In genomic region chr6:37022135-37022863, GRCh38 we compare ENCODE assay signal across 12 cellular contexts. TPM values are rescaled to one million over a fixed set of nuclear protein-coding genes. Genes with fewer than 3 reads are reported as not detected.
DNase-seq lines count a peak whose midpoint lies in the region; ATAC-seq, FAIRE-seq and TF ChIP-seq lines count a peak whose summit lies in the region.
"Had no signal": no experiment of that assay in that cellular context is flagged by ENCODE, and none has a peak within 500 bp of the region (broad histone marks: within the 10 kb centered on the region; RNA-seq: fewer than 3 reads in every experiment).

No MANE protein-coding gene starts in this region.

- no TSS peak for BruUV-seq in HepG2 (replicated peaks; lab: Mats Ljungman, UMichigan)

- 83% methylated on average over 17 of the region's 17 CpGs for WGBS in HepG2 (ENCODE audit: low lambda C conversion rate)

- peaks cover 32% of the 10 kb centered on the region for H3K4me1 ChIP-seq in CD4-positive, CD25-positive, alpha-beta regulatory T cell (ENCODE audit: control insufficient read depth, insufficient read depth, low read length, poor library complexity, severe bottlenecking)
- peaks cover 66% of the 10 kb centered on the region for H3K4me1 ChIP-seq in DND-41 (ENCODE audit: insufficient read depth, low read length)
- H3K4me1 ChIP-seq in HepG2 (ENCODE audit: insufficient read depth, low read length): peaks cover 66% of the 10 kb centered on the region

- no peak overlapping the region for H3K4me3 ChIP-seq in CD4-positive, CD25-positive, alpha-beta regulatory T cell (ENCODE audit: low read depth, low read length)
- H3K4me3 ChIP-seq in DND-41 (ENCODE audit: low read depth in 1 of 2, low read length in 2 of 2): no peak overlapping the region
- H3K4me3 ChIP-seq in HepG2 (replicated peaks in 1 of 3; ENCODE audit: insufficient read depth in 1 of 3, low read depth in 2 of 3, low read length in 3 of 3): no peak overlapping the region
- no peak overlapping the region for H3K4me3 ChIP-seq in dorsolateral prefrontal cortex

- H3K36me3 Mint-ChIP-seq in CD4-positive, CD25-positive, alpha-beta regulatory T cell: no peaks in the 10 kb centered on the region
- no peaks in the 10 kb centered on the region for H3K36me3 Mint-ChIP-seq in activated CD8-positive, alpha-beta T cell treated with anti-CD3 and anti-CD28 coated beads for 36 hours (ENCODE audit: low read depth)
- H3K36me3 Mint-ChIP-seq: brain; CD8-positive, alpha-beta T cell had no signal

- FAIRE-seq in HepG2 (lab: Jason Lieb, UNC): no peak

- CTCF ChIA-PET in activated CD8-positive, alpha-beta T cell treated with anti-CD3 and anti-CD28 coated beads for 36 hours (lab: Charles Lee): interaction anchor here (0.7 to 19.5 kb wide), 33 partner anchors 7 to 411 kb away, joined by 3 to 784 read pairs (median 5); partner anchors contain the start of genes C6orf89, CMTR1, MTCH1 and PI16
- CTCF ChIA-PET in HepG2 (lab: Yijun Ruan, JAX; ENCODE audit: low intra/inter-chr PET ratio, low total read pairs): interaction anchor here (1.5 to 7.8 kb wide), 2 partner anchors 150 to 187 kb away, joined by 4 to 268 read pairs; no protein-coding TSS in a partner anchor

- no peak for TF ChIP-seq CTCF in DND-41 (IDR thresholded peaks at IDR 0.05; ENCODE audit: borderline replicate concordance, extremely low read depth, low read length, poor library complexity, severe bottlenecking)
- no peak for TF ChIP-seq CTCF in activated CD8-positive, alpha-beta T cell treated with anti-CD3 and anti-CD28 coated beads for 36 hours (IDR thresholded peaks at IDR 0.05)
- no peak for TF ChIP-seq CTCF in HepG2 (CRISPR knock-in tag; IDR thresholded peaks at IDR 0.05)
- no peak for TF ChIP-seq CTCF in dorsolateral prefrontal cortex (IDR thresholded peaks at IDR 0.05 in 54 of 56, conservative IDR thresholded peaks at IDR 0.05 in 2 of 56; ENCODE audit: low read depth in 1 of 56, partially characterized antibody in 56 of 56)
- no peak for TF ChIP-seq CTCF in GM13976 (IDR thresholded peaks at IDR 0.05; ENCODE audit: borderline replicate concordance, control extremely low read depth, extremely low read depth, insufficient read depth, missing control alignments)

- H3K36me3 ChIP-seq in CD4-positive, CD25-positive, alpha-beta regulatory T cell (ENCODE audit: control insufficient read depth, insufficient read depth, low read length): no peaks in the 10 kb centered on the region
- H3K36me3 ChIP-seq in DND-41 (ENCODE audit: insufficient read depth, low read length) (no peaks in the 10 kb centered on the region), HepG2 (replicated peaks in 1 of 2; ENCODE audit: control insufficient read depth in 1 of 2, insufficient read depth in 2 of 2, low read length in 2 of 2) (no peaks in the 10 kb centered on the region)

- H3K79me2 ChIP-seq in DND-41 (ENCODE audit: insufficient read depth, low read length) (no peaks in the 10 kb centered on the region), HepG2 (ENCODE audit: insufficient read depth, low read length) (no peaks in the 10 kb centered on the region)

- H3K27ac Mint-ChIP-seq in CD4-positive, CD25-positive, alpha-beta regulatory T cell: peak overlapping the region; percentile 84 to 95 (median 90)
- H3K27ac Mint-ChIP-seq in activated CD8-positive, alpha-beta T cell treated with anti-CD3 and anti-CD28 coated beads for 36 hours: peak overlapping the region; percentile 19
- H3K27ac Mint-ChIP-seq: HFFc6 had no signal

- peaks cover 5 to 72% (median 51%) of the 10 kb centered on the region in 4 donors for H3K4me1 Mint-ChIP-seq in CD4-positive, CD25-positive, alpha-beta regulatory T cell
- H3K4me1 Mint-ChIP-seq in activated CD8-positive, alpha-beta T cell treated with anti-CD3 and anti-CD28 coated beads for 36 hours (ENCODE audit: low read depth): peaks cover 64% of the 10 kb centered on the region

- no peaks in the 10 kb centered on the region for H3K27me3 ChIP-seq in CD4-positive, CD25-positive, alpha-beta regulatory T cell (ENCODE audit: control insufficient read depth, insufficient read depth, low read length)
- H3K27me3 ChIP-seq in DND-41 (ENCODE audit: insufficient read depth, low read length, poor library complexity): no peaks in the 10 kb centered on the region
- peaks cover 1 to 28% of the 10 kb centered on the region in 2 experiments; a peak in 4 of 5 replicates for H3K27me3 ChIP-seq in HepG2 (ENCODE audit: control insufficient read depth in 1 of 2, insufficient read depth in 2 of 2, low read length in 2 of 2)
- H3K27me3 ChIP-seq in dorsolateral prefrontal cortex: no peaks in the 10 kb centered on the region

- H4K20me1 ChIP-seq in DND-41 (ENCODE audit: insufficient read depth, low read length) (no peaks in the 10 kb centered on the region), HepG2 (ENCODE audit: insufficient read depth, low read length) (no peaks in the 10 kb centered on the region)

- in situ Hi-C loops in HepG2 (cut with HindIII; ENCODE audit: extremely low pct_ligation_motif_present, low pct_unique_long_range_greater_than_20kb) (loop anchor here (5.0 to 10.0 kb wide), 2 partner anchors 153 to 185 kb away; partner anchors contain the start of gene PIM1), GM13976 (cut with MboI; ENCODE audit: low sequenced_read_pairs, unreplicated experiment) (loop anchor here (10.0 kb wide), 1 partner anchor 193 kb away; no protein-coding TSS in a partner anchor)

- peak overlapping the region; percentile 7 for H3K27ac ChIP-seq in CD4-positive, CD25-positive, alpha-beta regulatory T cell (ENCODE audit: insufficient read depth, low read length, poor library complexity, severe bottlenecking)
- H3K27ac ChIP-seq in DND-41 (ENCODE audit: low read length) (peak overlapping the region; percentile 73), HepG2 (ENCODE audit: extremely low read length, insufficient read depth, low read length) (no peak overlapping the region), dorsolateral prefrontal cortex (no peak overlapping the region)

- TF ChIP-seq EP300 in HepG2 (IDR thresholded peaks at IDR 0.05; ENCODE audit: low read depth in 2 of 2, low read length in 2 of 2): no peak
- TF ChIP-seq EP300 in HepG2 (CRISPR knock-in tag; IDR thresholded peaks at IDR 0.05; ENCODE audit: borderline replicate concordance): no peak

- no peak for TF ChIP-seq POLR2A in HepG2 (IDR thresholded peaks at IDR 0.05; ENCODE audit: insufficient read depth in 1 of 2, low read depth in 2 of 2, low read length in 2 of 2)

- no peaks in the 10 kb centered on the region for H3K9me3 Mint-ChIP-seq in CD4-positive, CD25-positive, alpha-beta regulatory T cell
- no peaks in the 10 kb centered on the region for H3K9me3 Mint-ChIP-seq in activated CD8-positive, alpha-beta T cell treated with anti-CD3 and anti-CD28 coated beads for 36 hours
- H3K9me3 Mint-ChIP-seq: CD8-positive, alpha-beta T cell; HFFc6 had no signal

- 0 out of 2 replicates have a peak overlapping the region, but pooled peaks have one; percentile 3 for H2AFZ ChIP-seq in DND-41 (ENCODE audit: low read depth, low read length)
- H2AFZ ChIP-seq in HepG2 (ENCODE audit: low read length): no peak overlapping the region

- H3K4me2 ChIP-seq in DND-41 (ENCODE audit: insufficient read depth, low read length) (peak overlapping the region; percentile 1; the same call in 1 of the 2 replicates), HepG2 (ENCODE audit: low read depth, low read length) (no peak overlapping the region)

- H3K9ac ChIP-seq in DND-41 (ENCODE audit: low read depth, low read length) (peak overlapping the region; percentile 28), HepG2 (ENCODE audit: insufficient read depth, low read depth, low read length) (no peak overlapping the region)

- no peaks in the 10 kb centered on the region for H3K9me3 ChIP-seq in CD4-positive, CD25-positive, alpha-beta regulatory T cell (ENCODE audit: control insufficient read depth in 2 of 2, low read length in 2 of 2)
- H3K9me3 ChIP-seq in DND-41 (ENCODE audit: insufficient read depth, low read length, severe bottlenecking): no peaks in the 10 kb centered on the region
- no peaks in the 10 kb centered on the region for H3K9me3 ChIP-seq in HepG2 (ENCODE audit: low read length)

- intact Hi-C loops in activated CD8-positive, alpha-beta T cell treated with anti-CD3 and anti-CD28 coated beads for 36 hours (cut with micrococcal nuclease): no loop called here
- intact Hi-C loops in HepG2 (cut with micrococcal nuclease; ENCODE audit: unreplicated experiment) (no loop called here), dorsolateral prefrontal cortex (cut with DNase I) (no loop called here)

- POLR2A ChIA-PET in activated CD8-positive, alpha-beta T cell treated with anti-CD3 and anti-CD28 coated beads for 36 hours (lab: Charles Lee): interaction anchor here (0.9 to 9.0 kb wide), 8 partner anchors 8 to 162 kb away, joined by 3 to 124 read pairs (median 4); partner anchors contain the start of genes MTCH1 and PIM1
- POLR2A ChIA-PET in HepG2 (lab: Yijun Ruan, JAX): interaction anchor here (1.1 kb wide), 1 partner anchor 183 kb away, joined by 3 read pairs; no protein-coding TSS in a partner anchor

- DNase-seq in CD4-positive, CD25-positive, alpha-beta regulatory T cell: no peak
- DNase-seq in DND-41 (no peak), HepG2 (ENCODE audit: low spot score) (no peak), dorsolateral prefrontal cortex (no peak), GM13976 (ENCODE audit: low spot score) (no peak), NCI-H774 (lab: John Stamatoyannopoulos, UW) (no peak)
- no peak for DNase-seq in activated CD8-positive, alpha-beta T cell treated with anti-CD3 and anti-CD28 coated beads for 36 hours
- DNase-seq: left colon, NCI-H146 had no signal

- no peak for ATAC-seq in CD4-positive, CD25-positive, alpha-beta regulatory T cell (ENCODE audit: low read depth in 2 of 2)
- ATAC-seq in DND-41 (ENCODE audit: insufficient read depth, low read depth) (peak; percentile 4), HepG2 (no peak)
- no peak for ATAC-seq in activated CD8-positive, alpha-beta T cell treated with anti-CD3 and anti-CD28 coated beads for 36 hours
- ATAC-seq: left colon had no signal

- no peaks in the 10 kb centered on the region for H3K27me3 Mint-ChIP-seq in CD4-positive, CD25-positive, alpha-beta regulatory T cell
- no peaks in the 10 kb centered on the region for H3K27me3 Mint-ChIP-seq in activated CD8-positive, alpha-beta T cell treated with anti-CD3 and anti-CD28 coated beads for 36 hours
- H3K27me3 Mint-ChIP-seq: brain had no signal

- TF ChIP-seq RAD21 in HepG2 (CRISPR knock-in tag; IDR thresholded peaks at IDR 0.05): no peak

- peak overlapping the region in 2 of 4 donors; percentile 36 to 41 for H3K4me3 Mint-ChIP-seq in CD4-positive, CD25-positive, alpha-beta regulatory T cell
- no peak overlapping the region for H3K4me3 Mint-ChIP-seq in activated CD8-positive, alpha-beta T cell treated with anti-CD3 and anti-CD28 coated beads for 36 hours
- H3K4me3 Mint-ChIP-seq: brain; CD8-positive, alpha-beta T cell; HFFc6 had no signal

RNA-seq across cellular contexts. Expression of gene FGD2, which starts 16.8 kb away (rescaled TPM):
- 1.9 TPM for total RNA-seq in CD4-positive, CD25-positive, alpha-beta regulatory T cell
- polyA plus RNA-seq in CD4-positive, CD25-positive, alpha-beta regulatory T cell: under 1 TPM in 3 of 4 donors, not detected in 1; 0.21 to 0.77 (median 0.43) TPM
- 1 to 10 TPM; 1.4 to 1.6 TPM for total RNA-seq in activated CD8-positive, alpha-beta T cell treated with anti-CD3 and anti-CD28 coated beads for 36 hours
- total RNA-seq in HepG2 (2016; rRNA removed; fragmentation: Illumina TruSeq; extraction: Trizol) (not detected in 2 replicates), dorsolateral prefrontal cortex (10 to 100 TPM in 98 of 120 experiments, 1 to 10 TPM in 22; 5.1 to 40.1 (median 14.1) TPM)
- total RNA-seq in HepG2 (2016; cell fraction: cytosol; rRNA removed; fragmentation: Illumina TruSeq; extraction: Trizol; ENCODE audit: low read depth): not detected in 2 replicates
- total RNA-seq in HepG2 (2016; cell fraction: insoluble cytoplasmic fraction; rRNA removed; fragmentation: Illumina TruSeq; extraction: Trizol): not detected in 2 replicates
- not detected in 2 replicates for total RNA-seq in HepG2 (2016; cell fraction: membrane; rRNA removed; fragmentation: Illumina TruSeq; extraction: Trizol)
- not detected in 2 replicates for total RNA-seq in HepG2 (2016; cell fraction: nucleus; rRNA removed; fragmentation: Illumina TruSeq; extraction: Trizol)
- polyA plus RNA-seq in HepG2 (2011; rRNA removed): 0.03 TPM in 1 of 2 replicates, not detected in the other
- not detected in 2 replicates for polyA plus RNA-seq in HepG2 (2011; cell fraction: cytosol; rRNA removed)
- polyA plus RNA-seq in HepG2 (2011; cell fraction: nucleus; rRNA removed): 0.13 and 0.17 TPM in 2 replicates
- polyA plus RNA-seq in HepG2 (2012): not detected in 2 replicates
- polyA plus RNA-seq in HepG2 (2016; cell fraction: cytosol; fragmentation: Illumina TruSeq; extraction: Trizol; ENCODE audit: low read depth): not detected in 2 replicates
- polyA plus RNA-seq in HepG2 (2016; cell fraction: insoluble cytoplasmic fraction; fragmentation: Illumina TruSeq; extraction: Trizol; ENCODE audit: low read depth): not detected in 2 replicates
- polyA plus RNA-seq in HepG2 (2016; cell fraction: membrane; fragmentation: Illumina TruSeq; extraction: Trizol; ENCODE audit: low read depth): not detected in 2 replicates
- polyA plus RNA-seq in HepG2 (2016; cell fraction: nucleus; fragmentation: Illumina TruSeq; extraction: Trizol; ENCODE audit: insufficient read depth, low read depth): not detected in 2 replicates
- not detected in 2 replicates for polyA minus RNA-seq in HepG2 (2011; rRNA and poly(A)+ RNA removed; ENCODE audit: low replicate concordance)
- not detected in 2 replicates for polyA minus RNA-seq in HepG2 (2011; cell fraction: cytosol; rRNA and poly(A)+ RNA removed)
- polyA minus RNA-seq in HepG2 (2011; cell fraction: nucleus; rRNA and poly(A)+ RNA removed): 0.25 TPM in 1 of 2 replicates, not detected in the other
- total RNA-seq: HFFc6 had no signal

RNA-seq across cellular contexts. Expression of gene MTCH1, which starts 36.3 kb away (rescaled TPM):
- total RNA-seq in CD4-positive, CD25-positive, alpha-beta regulatory T cell: 220 TPM
- polyA plus RNA-seq in CD4-positive, CD25-positive, alpha-beta regulatory T cell: 10 to 100 TPM; 83.9 to 95.8 (median 89.5) TPM
- 100 to 1,000 TPM in 1 of 2 experiments, 10 to 100 TPM in 1; 96.5 to 100 TPM for total RNA-seq in activated CD8-positive, alpha-beta T cell treated with anti-CD3 and anti-CD28 coated beads for 36 hours
- total RNA-seq in HepG2 (2016; rRNA removed; fragmentation: Illumina TruSeq; extraction: Trizol) (115 and 144 TPM in 2 replicates), dorsolateral prefrontal cortex (100 to 1,000 TPM; 246 to 500 (median 376) TPM)
- 53.5 and 64.3 TPM in 2 replicates for total RNA-seq in HepG2 (2016; cell fraction: cytosol; rRNA removed; fragmentation: Illumina TruSeq; extraction: Trizol; ENCODE audit: low read depth)
- total RNA-seq in HepG2 (2016; cell fraction: insoluble cytoplasmic fraction; rRNA removed; fragmentation: Illumina TruSeq; extraction: Trizol): 99.7 and 146 TPM in 2 replicates
- total RNA-seq in HepG2 (2016; cell fraction: membrane; rRNA removed; fragmentation: Illumina TruSeq; extraction: Trizol): 112 and 127 TPM in 2 replicates
- total RNA-seq in HepG2 (2016; cell fraction: nucleus; rRNA removed; fragmentation: Illumina TruSeq; extraction: Trizol): 129 and 139 TPM in 2 replicates
- 86.2 and 96.1 TPM in 2 replicates for polyA plus RNA-seq in HepG2 (2011; rRNA removed)
- 84.5 and 90.6 TPM in 2 replicates for polyA plus RNA-seq in HepG2 (2011; cell fraction: cytosol; rRNA removed)
- 168 and 184 TPM in 2 replicates for polyA plus RNA-seq in HepG2 (2011; cell fraction: nucleus; rRNA removed)
- polyA plus RNA-seq in HepG2 (2012): 90.8 and 127 TPM in 2 replicates
- polyA plus RNA-seq in HepG2 (2016; cell fraction: cytosol; fragmentation: Illumina TruSeq; extraction: Trizol; ENCODE audit: low read depth): 50.6 and 64.6 TPM in 2 replicates
- polyA plus RNA-seq in HepG2 (2016; cell fraction: insoluble cytoplasmic fraction; fragmentation: Illumina TruSeq; extraction: Trizol; ENCODE audit: low read depth): 92.2 and 107 TPM in 2 replicates
- polyA plus RNA-seq in HepG2 (2016; cell fraction: membrane; fragmentation: Illumina TruSeq; extraction: Trizol; ENCODE audit: low read depth): 86.2 and 95.7 TPM in 2 replicates
- 185 and 196 TPM in 2 replicates for polyA plus RNA-seq in HepG2 (2016; cell fraction: nucleus; fragmentation: Illumina TruSeq; extraction: Trizol; ENCODE audit: insufficient read depth, low read depth)
- 134 and 163 TPM in 2 replicates for polyA minus RNA-seq in HepG2 (2011; rRNA and poly(A)+ RNA removed; ENCODE audit: low replicate concordance)
- polyA minus RNA-seq in HepG2 (2011; cell fraction: cytosol; rRNA and poly(A)+ RNA removed): 32.2 and 36.3 TPM in 2 replicates
- polyA minus RNA-seq in HepG2 (2011; cell fraction: nucleus; rRNA and poly(A)+ RNA removed): 109 and 138 TPM in 2 replicates

Comparison
In these comparisons a context has a peak if more than half of its experiments do, and no peak if none do; other contexts are left out.
1. H3K27ac ChIP-seq: peak in CD4-positive, CD25-positive, alpha-beta regulatory T cell (single experiment) and DND-41 (single experiment); none in HepG2 (single experiment) and dorsolateral prefrontal cortex (0 of 59).